14 cellular contexts compared by ENCODE assay signal in the genomic region with DNA sequence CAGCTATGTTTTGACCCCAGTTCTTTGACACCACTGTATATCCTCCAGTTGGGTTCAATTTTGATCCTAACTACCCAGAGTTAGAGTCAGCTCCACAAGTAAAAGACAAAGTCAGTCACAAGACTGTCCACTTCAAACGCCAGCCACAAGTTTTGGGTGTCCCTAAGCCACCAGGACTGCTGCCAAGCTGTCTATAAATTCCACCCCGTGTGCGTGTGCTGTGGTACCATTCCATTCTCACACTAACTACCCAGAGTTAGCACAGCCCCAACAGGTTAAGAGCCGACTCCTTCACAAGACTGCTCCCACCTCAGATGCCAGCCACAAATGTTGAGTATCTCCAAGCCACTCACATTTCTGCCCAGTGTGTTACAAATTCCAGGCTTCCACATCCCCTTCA.
"Had no signal": no experiment of that assay in that cellular context is flagged by ENCODE, and none has a peak within 500 bp of the region (broad histone marks: within the 10 kb centered on the region; RNA-seq: fewer than 3 reads in every experiment).

No MANE protein-coding gene starts in this region.

- H3K4me1 Mint-ChIP-seq: activated CD4-positive, alpha-beta T cell treated with anti-CD3 and anti-CD28 coated beads, Interleukin-2, amount 10 ng/mL, durations not matched to agents 7 days and 5 days; activated naive CD4-positive, alpha-beta T cell treated with anti-CD3 and anti-CD28 coated beads, Interleukin-2, amount 10 ng/mL, durations not matched to agents 7 days and 5 days had no signal

- H3K4me3 ChIP-seq: tibial artery had no signal

- DNase-seq: activated CD4-positive, alpha-beta T cell treated with anti-CD3 and anti-CD28 coated beads, Interleukin-2, amount 10 ng/mL, durations not matched to agents 7 days and 5 days; activated naive CD4-positive, alpha-beta T cell treated with anti-CD3 and anti-CD28 coated beads, Interleukin-2, amount 10 ng/mL, durations not matched to agents 7 days and 5 days; activated T-cell treated with anti-CD3 and anti-CD28 coated beads for 4 hours; caudate nucleus; cortex of kidney; effector memory CD4-positive, alpha-beta T cell; hypothalamus; immature natural killer cell; stimulated activated CD4-positive, alpha-beta T cell treated with anti-CD3 and anti-CD28 coated beads, Interleukin-15, amount 100 ng/mL, for 24 hours; stimulated activated CD4-positive, alpha-beta T cell treated with anti-CD3 and anti-CD28 coated beads, Interleukin-4, amount 100 ng/mL, for 24 hours; tibial artery had no signal

- H3K27ac Mint-ChIP-seq: activated CD4-positive, alpha-beta T cell treated with anti-CD3 and anti-CD28 coated beads, Interleukin-2, amount 10 ng/mL, durations not matched to agents 7 days and 5 days; activated naive CD4-positive, alpha-beta T cell treated with anti-CD3 and anti-CD28 coated beads, Interleukin-2, amount 10 ng/mL, durations not matched to agents 7 days and 5 days; activated T-helper 2 cell treated with anti-CD3 and anti-CD28 coated beads, Interferon-gamma antibody, Interleukin-2, Interleukin-4, amounts not matched to agents 10 μg/mL and 5 μg/mL and 100 μg/mL, durations not matched to agents 14 hours and 24 hours and 36 hours; memory B cell; T-helper 1 cell treated with Interleukin-12 subunit alpha and Interleukin-12 subunit beta and Interleukin-4 antibody, amounts not matched to agents 30 μg/mL and 1 μg/mL, for 36 hours had no signal

- H3K27me3 ChIP-seq: tibial artery had no signal

- H3K27me3 Mint-ChIP-seq: activated CD4-positive, alpha-beta T cell treated with anti-CD3 and anti-CD28 coated beads, Interleukin-2, amount 10 ng/mL, durations not matched to agents 7 days and 5 days; activated naive CD4-positive, alpha-beta T cell treated with anti-CD3 and anti-CD28 coated beads, Interleukin-2, amount 10 ng/mL, durations not matched to agents 7 days and 5 days; memory B cell had no signal

- H3K9me3 ChIP-seq: tibial artery had no signal

- H3K9me3 Mint-ChIP-seq: activated CD4-positive, alpha-beta T cell treated with anti-CD3 and anti-CD28 coated beads, Interleukin-2, amount 10 ng/mL, durations not matched to agents 7 days and 5 days; activated naive CD4-positive, alpha-beta T cell treated with anti-CD3 and anti-CD28 coated beads, Interleukin-2, amount 10 ng/mL, durations not matched to agents 7 days and 5 days; activated T-helper 2 cell treated with anti-CD3 and anti-CD28 coated beads, Interferon-gamma antibody, Interleukin-2, Interleukin-4, amounts not matched to agents 10 μg/mL and 5 μg/mL and 100 μg/mL, durations not matched to agents 14 hours and 24 hours and 36 hours; immature natural killer cell; memory B cell; T-helper 1 cell treated with Interleukin-12 subunit alpha and Interleukin-12 subunit beta and Interleukin-4 antibody, amounts not matched to agents 30 μg/mL and 1 μg/mL, for 36 hours had no signal

- H3K27ac ChIP-seq: tibial artery had no signal

- H3K4me3 Mint-ChIP-seq: activated CD4-positive, alpha-beta T cell treated with anti-CD3 and anti-CD28 coated beads, Interleukin-2, amount 10 ng/mL, durations not matched to agents 7 days and 5 days; activated naive CD4-positive, alpha-beta T cell treated with anti-CD3 and anti-CD28 coated beads, Interleukin-2, amount 10 ng/mL, durations not matched to agents 7 days and 5 days; immature natural killer cell; memory B cell; T-helper 1 cell treated with Interleukin-12 subunit alpha and Interleukin-12 subunit beta and Interleukin-4 antibody, amounts not matched to agents 30 μg/mL and 1 μg/mL, for 36 hours had no signal

- H3K4me1 ChIP-seq: tibial artery had no signal
